In genomic region chr9:130948266-130948665, GRCh38 we compare ENCODE assay signal across 30 cellular contexts.
DNase-seq lines count a peak whose midpoint lies in the region; ATAC-seq, FAIRE-seq and TF ChIP-seq lines count a peak whose summit lies in the region.
"Had no signal": no experiment of that assay in that cellular context is flagged by ENCODE, and none has a peak within 500 bp of the region (broad histone marks: within the 10 kb centered on the region; RNA-seq: fewer than 3 reads in every experiment).

No MANE protein-coding gene starts in this region.

- POLR2A ChIA-PET in HEK293 (lab: Yijun Ruan, JAX), result interaction anchor here (0.6 to 0.7 kb wide), 2 partner anchors 22 to 1818 kb away, joined by 3 to 6 read pairs; no protein-coding TSS in a partner anchor

- TF ChIP-seq CTCF in HEK293 (tag by site-specific recombination; IDR thresholded peaks at IDR 0.05) (no peak), epithelial cell of esophagus (IDR thresholded peaks at IDR 0.05; ENCODE audit: insufficient read depth, low read depth, low read length, missing control alignments) (no peak), GM13976 (IDR thresholded peaks at IDR 0.05; ENCODE audit: borderline replicate concordance, control extremely low read depth, extremely low read depth, insufficient read depth, missing control alignments) (no peak)

- DNase-seq in DMS53 (lab: John Stamatoyannopoulos, UW) (peak; percentile 55), DMS53 treated with DMSO at 0.1 percent for 48 hours (lab: John Stamatoyannopoulos, UW; ENCODE audit: unreplicated experiment) (no peak), NCI-H748 (lab: John Stamatoyannopoulos, UW; ENCODE audit: unreplicated experiment) (peak; percentile 95), epithelial cell of esophagus (ENCODE audit: low read depth) (peak; percentile 73), HTR-8/SVneo (ENCODE audit: insufficient read length, low spot score) (no peak), GM13976 (ENCODE audit: low spot score) (no peak)
- DNase-seq: 8988T; activated CD4-positive, alpha-beta T cell treated with anti-CD3 and anti-CD28 coated beads for 4 hours; activated CD8-positive, alpha-beta memory T cell treated with anti-CD3 and anti-CD28 coated beads for 24 hours; activated effector memory CD4-positive, alpha-beta T cell treated with anti-CD3 and anti-CD28 coated beads, Interleukin-2, amount 50 U/mL, for 16 hours; activated naive CD8-positive, alpha-beta T cell treated with anti-CD3 and anti-CD28 coated beads for 36 hours; cortex of kidney; effector memory CD4-positive, alpha-beta T cell; erythroblast; immature natural killer cell; KBM-7; NCI-H1092 treated with DMSO at 0.1 percent for 48 hours; NCI-H524 treated with DMSO at 0.1 percent for 48 hours; ovary; stimulated activated CD4-positive, alpha-beta T cell treated with anti-CD3 and anti-CD28 coated beads, Interleukin-15, amount 100 ng/mL, for 24 hours; T1000; trophoblast cell; WERI-Rb-1 had no signal

- no peaks in the 10 kb centered on the region for H3K4me1 ChIP-seq in HEK293 (ENCODE audit: control insufficient read depth, insufficient read depth, low read length)

- H3K9me3 ChIP-seq in HEK293 (ENCODE audit: control insufficient read depth, insufficient read depth, low read depth, low read length), result no peaks in the 10 kb centered on the region
- H3K9me3 ChIP-seq: ovary had no signal

- no peaks in the 10 kb centered on the region for H3K36me3 ChIP-seq in HEK293 (ENCODE audit: control insufficient read depth in 2 of 2, insufficient read depth in 1 of 2, low read length in 2 of 2)
- H3K36me3 ChIP-seq: ovary, WERI-Rb-1 had no signal

- in situ Hi-C loops in GM13976 (cut with MboI; ENCODE audit: low sequenced_read_pairs, unreplicated experiment), result loop anchor here (10.0 kb wide), 1 partner anchor 243 kb away; no protein-coding TSS in a partner anchor

- H3K27ac ChIP-seq in HEK293 (ENCODE audit: extremely low read depth, low read depth, low read length), result no peak overlapping the region
- H3K27ac ChIP-seq: C4-2B, ovary, PC-9, WERI-Rb-1 had no signal

- ATAC-seq in GM18870 (IDR thresholded peaks at IDR 0.05; ENCODE audit: unreplicated experiment), result no peak
- ATAC-seq: stimulated activated memory B cell treated with anti-CD40 and anti-IgM and Interleukin-4, amounts not matched to agents 10 μg/mL and 1 μg/mL and 100 μg/mL, for 72 hours had no signal

- CTCF ChIA-PET in HEK293 (lab: Yijun Ruan, JAX), result interaction anchor here (0.8 to 1.0 kb wide), 2 partner anchors 78 to 177 kb away, joined by 5 read pairs; no protein-coding TSS in a partner anchor

- H3K4me3 ChIP-seq in HEK293 (ENCODE audit: low read depth, low read length) (no peak overlapping the region), epithelial cell of esophagus (ENCODE audit: low read length) (no peak overlapping the region)
- H3K4me3 ChIP-seq: ovary, PC-9 had no signal

- no peak for FAIRE-seq in HTR-8/SVneo (lab: Jason Lieb, UNC)
- FAIRE-seq: astrocyte, H54 had no signal

TF ChIP-seq in HEK293, 187 proteins besides CTCF, POLR2A, EP300 and RAD21:
- TF ChIP-seq ZNF114 (tag by site-specific recombination; IDR thresholded peaks at IDR 0.05) (no peak), ZBTB20 (tag by site-specific recombination; IDR thresholded peaks at IDR 0.05) (no peak), ZNF138 (tag by site-specific recombination; IDR thresholded peaks at IDR 0.05; ENCODE audit: borderline replicate concordance) (no peak), ZFP41 (tag by site-specific recombination; IDR thresholded peaks at IDR 0.05; ENCODE audit: borderline replicate concordance) (no peak), ZNF311 (tag by site-specific recombination; IDR thresholded peaks at IDR 0.05; ENCODE audit: borderline replicate concordance) (no peak), ZNF623 (tag by site-specific recombination; IDR thresholded peaks at IDR 0.05) (peak; percentile 66), EGR2 (tag by site-specific recombination; IDR thresholded peaks at IDR 0.05; ENCODE audit: low read depth) (peak; percentile 31; the same call in 1 of the 2 replicates), ZXDB (tag by site-specific recombination; IDR thresholded peaks at IDR 0.05) (no peak)

Comparison
In these comparisons a context has a peak if more than half of its experiments do, and no peak if none do; other contexts are left out.
1. DNase-seq: peak in DMS53 (single experiment), NCI-H748 (single experiment) and epithelial cell of esophagus (single experiment); none in DMS53 treated with DMSO at 0.1 percent for 48 hours (single experiment), HTR-8/SVneo (single experiment) and GM13976 (single experiment).